In genomic region chr2:10123281-10123680, GRCh38 we compare ENCODE assay signal across 8 cellular contexts. TPM values are rescaled to one million over a fixed set of nuclear protein-coding genes. Genes with fewer than 3 reads are reported as not detected.
DNase-seq lines count a peak whose midpoint lies in the region; ATAC-seq and TF ChIP-seq lines count a peak whose summit lies in the region.

No MANE protein-coding gene starts in this region.

- intact Hi-C loops in lower leg skin (cut with DNase I; ENCODE audit: low total_unique reads) = no loop called here

- H3K27me3 Mint-ChIP-seq in effector memory CD8-positive, alpha-beta T cell = peaks cover 10 to 15% of the 10 kb centered on the region in 2 donors

- peaks cover 15% of the 10 kb centered on the region for H3K36me3 Mint-ChIP-seq in effector memory CD8-positive, alpha-beta T cell (ENCODE audit: insufficient read depth)

- peak overlapping the region; percentile 87 for H3K4me2 ChIP-seq in osteoblast (ENCODE audit: insufficient read depth, low read length)

- H3K4me1 ChIP-seq in osteoblast (ENCODE audit: insufficient read depth, low read length) = peaks cover 43% of the 10 kb centered on the region

- no peaks in the 10 kb centered on the region for H3K27me3 ChIP-seq in osteoblast (ENCODE audit: insufficient read depth, low read length)

- no peaks in the 10 kb centered on the region for H4K20me1 ChIP-seq in osteoblast (ENCODE audit: insufficient read depth, low read length)

- peaks cover 25 to 43% of the 10 kb centered on the region in 2 donors for H3K4me1 Mint-ChIP-seq in effector memory CD8-positive, alpha-beta T cell (ENCODE audit: low read depth in 2 of 2)

- TF ChIP-seq CTCF in GM12864 (IDR thresholded peaks at IDR 0.05; ENCODE audit: low read depth, low read length, missing control alignments) (no peak), osteoblast (IDR thresholded peaks at IDR 0.05; ENCODE audit: extremely low read depth, low read depth, low read length) (no peak), lower leg skin (IDR thresholded peaks at IDR 0.05) (no peak)

- peak overlapping the region; percentile 64 to 65 for H3K27ac Mint-ChIP-seq in effector memory CD8-positive, alpha-beta T cell

- H3K79me2 ChIP-seq in osteoblast (ENCODE audit: insufficient read depth, low read length) = peaks cover 20% of the 10 kb centered on the region

- peak overlapping the region; percentile 76 for H3K27ac ChIP-seq in osteoblast (ENCODE audit: low read depth, low read length)

- H3K9me3 Mint-ChIP-seq in effector memory CD8-positive, alpha-beta T cell = no peaks in the 10 kb centered on the region

- peaks cover 10% of the 10 kb centered on the region for H3K36me3 ChIP-seq in osteoblast (ENCODE audit: insufficient read depth, low read length)

- peak overlapping the region; percentile 90 for H3K4me3 ChIP-seq in GM12864 (ENCODE audit: low read depth, low read length)
- peak overlapping the region; percentile 72 for H3K4me3 ChIP-seq in osteoblast (ENCODE audit: insufficient read depth, low read length)
- H3K4me3 ChIP-seq in lower leg skin (ENCODE audit: low read depth, poor library complexity, severe bottlenecking) = no peak overlapping the region

- peak overlapping the region; percentile 38 for H2AFZ ChIP-seq in osteoblast (ENCODE audit: low read length)

- DNase-seq in GM12864 (ENCODE audit: low read depth) = no peak
- peak; percentile 49 for DNase-seq in OCI-M1 (lab: John Stamatoyannopoulos, UW)
- DNase-seq in effector memory CD8-positive, alpha-beta T cell = no peak
- no peak for DNase-seq in osteoblast (ENCODE audit: insufficient read length, low spot score, missing footprints)
- no peak for DNase-seq in lower leg skin (ENCODE audit: low spot score in 2 of 2)
- DNase-seq in AG20443 (ENCODE audit: low spot score) = no peak
- DNase-seq in cerebellum (ENCODE audit: low spot score) = no peak
- no peak for DNase-seq in stimulated activated CD4-positive, alpha-beta T cell treated with anti-CD3 and anti-CD28 coated beads, Interleukin-12 subunit alpha, Interleukin-12 subunit beta, amount 100 ng/mL, for 4 hours

- WGBS in lower leg skin, 2 donors = 5 to 9% methylated on average over 18 of the region's 18 CpGs

- ATAC-seq in effector memory CD8-positive, alpha-beta T cell (replicated peaks) = no peak

- TF ChIP-seq POLR2A in lower leg skin (IDR thresholded peaks at IDR 0.05) = no peak

- H3K4me3 Mint-ChIP-seq in effector memory CD8-positive, alpha-beta T cell = peak overlapping the region; percentile 87 to 94

- H3K9me3 ChIP-seq in osteoblast (ENCODE audit: low read depth, low read length) = no peaks in the 10 kb centered on the region

RNA-seq across cellular contexts. Expression of gene RRM2, which starts 0.7 kb away (rescaled TPM):
- total RNA-seq in osteoblast = 4.3 and 7.4 TPM in 2 replicates
- 1 to 10 TPM in 3 of 4 donors, under 1 TPM in 1; 0.99 to 9.5 (median 1.8) TPM for total RNA-seq in lower leg skin
- total RNA-seq in cerebellum = 18.6 TPM

RNA-seq across cellular contexts. Expression of gene CYS1, which starts 43.1 kb away (rescaled TPM):
- total RNA-seq in osteoblast = 0.36 and 1.5 TPM in 2 replicates
- total RNA-seq in lower leg skin = under 1 TPM in 3 of 4 donors, not detected in 1; 0.25 to 0.98 (median 0.62) TPM
- 0.45 TPM for total RNA-seq in cerebellum
